14 cellular contexts compared by ENCODE assay signal in genomic region chr4:87542734-87543312, GRCh38. TPM values are rescaled to one million over a fixed set of nuclear protein-coding genes. Genes with fewer than 3 reads are reported as not detected.
"Had no signal": no experiment of that assay in that cellular context is flagged by ENCODE, and none has a peak within 500 bp of the region (broad histone marks: within the 10 kb centered on the region; RNA-seq: fewer than 3 reads in every experiment).

No MANE protein-coding gene starts in this region.

- H3K36me3 ChIP-seq: lower lobe of right lung, transverse colon, vagina had no signal

- DNase-seq: activated CD4-positive, alpha-beta T cell treated with anti-CD3 and anti-CD28 coated beads, Interleukin-2, amount 10 ng/mL, durations not matched to agents 24 days and 14 days; activated CD8-positive, alpha-beta T cell treated with anti-CD3 and anti-CD28 coated beads for 36 hours; activated naive CD4-positive, alpha-beta T cell treated with anti-CD3 and anti-CD28 coated beads for 36 hours; activated T-cell treated with anti-CD3 and anti-CD28 coated beads, Interleukin-2, amount 50 U/mL, for 4 hours; aorta; erythroblast; lower lobe of right lung; occipital lobe; T1000; transverse colon had no signal

- H3K27ac ChIP-seq: lower lobe of right lung, skin epidermis had no signal

- H3K27me3 Mint-ChIP-seq: activated CD8-positive, alpha-beta T cell treated with anti-CD3 and anti-CD28 coated beads for 36 hours had no signal

- H3K27me3 ChIP-seq: transverse colon, vagina had no signal

- H3K4me1 Mint-ChIP-seq: activated CD4-positive, alpha-beta T cell treated with anti-CD3 and anti-CD28 coated beads, Interleukin-2, amount 10 ng/mL, durations not matched to agents 24 days and 14 days had no signal

- H3K4me3 Mint-ChIP-seq: activated CD4-positive, alpha-beta T cell treated with anti-CD3 and anti-CD28 coated beads, Interleukin-2, amount 10 ng/mL, durations not matched to agents 24 days and 14 days; activated CD8-positive, alpha-beta T cell treated with anti-CD3 and anti-CD28 coated beads for 36 hours; activated naive CD4-positive, alpha-beta T cell treated with anti-CD3 and anti-CD28 coated beads for 36 hours; activated T-cell treated with anti-CD3 and anti-CD28 coated beads, Interleukin-2, amount 50 U/mL, for 4 hours had no signal

- H3K27ac Mint-ChIP-seq: activated CD4-positive, alpha-beta T cell treated with anti-CD3 and anti-CD28 coated beads, Interleukin-2, amount 10 ng/mL, durations not matched to agents 24 days and 14 days; activated CD8-positive, alpha-beta T cell treated with anti-CD3 and anti-CD28 coated beads for 36 hours; activated naive CD4-positive, alpha-beta T cell treated with anti-CD3 and anti-CD28 coated beads for 36 hours had no signal

- H3K9me3 ChIP-seq: lower lobe of right lung, transverse colon, vagina had no signal

- ATAC-seq: activated CD8-positive, alpha-beta T cell treated with anti-CD3 and anti-CD28 coated beads for 36 hours; activated T-cell treated with anti-CD3 and anti-CD28 coated beads, Interleukin-2, amount 50 U/mL, for 4 hours had no signal

- H3K4me1 ChIP-seq: lower lobe of right lung had no signal

- H3K4me3 ChIP-seq: coronary artery, lower lobe of right lung, skin epidermis, transverse colon, vagina had no signal

- H3K9me3 Mint-ChIP-seq: activated CD4-positive, alpha-beta T cell treated with anti-CD3 and anti-CD28 coated beads, Interleukin-2, amount 10 ng/mL, durations not matched to agents 24 days and 14 days; activated CD8-positive, alpha-beta T cell treated with anti-CD3 and anti-CD28 coated beads for 36 hours; activated naive CD4-positive, alpha-beta T cell treated with anti-CD3 and anti-CD28 coated beads for 36 hours; activated T-cell treated with anti-CD3 and anti-CD28 coated beads, Interleukin-2, amount 50 U/mL, for 4 hours had no signal

RNA-seq across cellular contexts. Expression of gene SPARCL1, which starts 13.6 kb away (rescaled TPM):
- total RNA-seq: activated CD4-positive, alpha-beta T cell treated with anti-CD3 and anti-CD28 coated beads, Interleukin-2, amount 10 ng/mL, durations not matched to agents 24 days and 14 days; activated CD8-positive, alpha-beta T cell treated with anti-CD3 and anti-CD28 coated beads for 36 hours; activated naive CD4-positive, alpha-beta T cell treated with anti-CD3 and anti-CD28 coated beads for 36 hours; T-helper 1 cell treated with Interleukin-12 subunit alpha and Interleukin-12 subunit beta and Interleukin-4 antibody, amounts not matched to agents 30 ng/mL and 1 ng/mL, for 36 hours had no signal
